13 cellular contexts compared by ENCODE assay signal in genomic region chr13:41639955-41640780, GRCh38.
DNase-seq lines count a peak whose midpoint lies in the region; ATAC-seq and TF ChIP-seq lines count a peak whose summit lies in the region.
"Had no signal": no experiment of that assay in that cellular context is flagged by ENCODE, and none has a peak within 500 bp of the region (broad histone marks: within the 10 kb centered on the region; RNA-seq: fewer than 3 reads in every experiment).

No MANE protein-coding gene starts in this region.

- no peak overlapping the region for H3K27ac ChIP-seq in GM23248
- H3K27ac ChIP-seq in left lung, result peak overlapping the region; percentile 23 to 40
- H3K27ac ChIP-seq in neuronal stem cell (replicated peaks; ENCODE audit: low read length), result no peak overlapping the region
- H3K27ac ChIP-seq: C4-2B had no signal

- peaks cover 24% of the 10 kb centered on the region for H3K4me1 Mint-ChIP-seq in type B pancreatic cell (ENCODE audit: unreplicated experiment)
- no peaks in the 10 kb centered on the region for H3K4me1 Mint-ChIP-seq in activated T-cell treated with anti-CD3 and anti-CD28 coated beads, Interleukin-2, amount 50 U/mL, for 24 hours (ENCODE audit: low read depth)
- H3K4me1 Mint-ChIP-seq: stimulated activated effector memory CD8-positive, alpha-beta T cell treated with anti-CD3 and anti-CD28 coated beads, Interleukin-12 subunit alpha, Interleukin-12 subunit beta, amount 100 ng/mL, for 72 hours had no signal

- H2BK120ac ChIP-seq in neuronal stem cell (ENCODE audit: low read depth, low read length), result no peak overlapping the region

- H3K27ac Mint-ChIP-seq in type B pancreatic cell, result no peak overlapping the region
- no peak overlapping the region for H3K27ac Mint-ChIP-seq in activated T-cell treated with anti-CD3 and anti-CD28 coated beads, Interleukin-2, amount 50 U/mL, for 24 hours
- H3K27ac Mint-ChIP-seq: activated CD4-positive, alpha-beta memory T cell treated with anti-CD3 and anti-CD28 coated beads for 36 hours; stimulated activated effector memory CD8-positive, alpha-beta T cell treated with anti-CD3 and anti-CD28 coated beads, Interleukin-12 subunit alpha, Interleukin-12 subunit beta, amount 100 ng/mL, for 72 hours had no signal

- H3K9ac ChIP-seq in GM23248 (no peak overlapping the region), neuronal stem cell (ENCODE audit: low read depth, low read length, poor library complexity) (no peak overlapping the region)

- H3K27me3 Mint-ChIP-seq in type B pancreatic cell, result no peaks in the 10 kb centered on the region
- no peaks in the 10 kb centered on the region for H3K27me3 Mint-ChIP-seq in activated T-cell treated with anti-CD3 and anti-CD28 coated beads, Interleukin-2, amount 50 U/mL, for 24 hours
- H3K27me3 Mint-ChIP-seq: activated CD4-positive, alpha-beta memory T cell treated with anti-CD3 and anti-CD28 coated beads for 36 hours had no signal

- no peak for TF ChIP-seq CTCF in left lung (IDR thresholded peaks at IDR 0.05)
- no peak for TF ChIP-seq CTCF in type B pancreatic cell (conservative IDR thresholded peaks at IDR 0.05)

- no peaks in the 10 kb centered on the region for H3K9me2 ChIP-seq in GM23248 (ENCODE audit: insufficient read depth)

- no peak overlapping the region for H2AFZ ChIP-seq in GM23248
- H2AFZ ChIP-seq in neuronal stem cell (ENCODE audit: low read length), result no peak overlapping the region

- H3F3A ChIP-seq in GM23248 (ENCODE audit: insufficient read depth), result peaks cover 7% of the 10 kb centered on the region; the same call in 1 of the 2 replicates

- H3K79me2 ChIP-seq in GM23248 (ENCODE audit: insufficient read depth), result no peaks in the 10 kb centered on the region

- H3K23ac ChIP-seq in neuronal stem cell (ENCODE audit: low read depth, low read length, poor library complexity), result no peak overlapping the region

- no peak overlapping the region for H2BK15ac ChIP-seq in neuronal stem cell (ENCODE audit: low read length)

- no peak overlapping the region for H2BK5ac ChIP-seq in neuronal stem cell (ENCODE audit: low read length)

- H3K18ac ChIP-seq in neuronal stem cell (ENCODE audit: low read length), result no peak overlapping the region

- H4K91ac ChIP-seq in neuronal stem cell (ENCODE audit: low read depth, low read length, poor library complexity), result no peak overlapping the region

- H2BK12ac ChIP-seq in neuronal stem cell (ENCODE audit: low read length), result no peak overlapping the region

- intact Hi-C loops in left lung (cut with DNase I), result loop anchor here in 1 of 2 donors (10.0 kb wide), 1 partner anchor 185 kb away; the partner anchor contains the start of gene RGCC

- no peak overlapping the region for H3K4ac ChIP-seq in neuronal stem cell (ENCODE audit: low read length)

- no peak overlapping the region for H3K4me3 ChIP-seq in GM23248
- H3K4me3 ChIP-seq in left lung, result no peak overlapping the region
- H3K4me3 ChIP-seq in skeletal muscle cell (ENCODE audit: low read depth, low read length), result no peak overlapping the region
- H3K4me3 ChIP-seq in neuronal stem cell (ENCODE audit: low read length in 2 of 2), result no peak overlapping the region

- no peak overlapping the region for H2AK5ac ChIP-seq in neuronal stem cell (ENCODE audit: low read depth, low read length)

- peaks cover 16% of the 10 kb centered on the region for H3K4me1 ChIP-seq in GM23248 (ENCODE audit: insufficient read depth)
- peaks cover 3 to 10% of the 10 kb centered on the region in 2 donors for H3K4me1 ChIP-seq in left lung
- H3K4me1 ChIP-seq in neuronal stem cell (ENCODE audit: control insufficient read depth in 2 of 2, insufficient read depth in 1 of 2, low read depth in 1 of 2, low read length in 2 of 2), result peaks cover 6 to 23% of the 10 kb centered on the region in 2 donors

- H4K20me1 ChIP-seq in GM23248 (ENCODE audit: insufficient read depth), result no peaks in the 10 kb centered on the region

- ATAC-seq in left lung, result peak; percentile 47
- no peak for ATAC-seq in HG03108 (IDR thresholded peaks at IDR 0.05; ENCODE audit: unreplicated experiment)
- ATAC-seq: Panc1; stimulated activated effector memory CD8-positive, alpha-beta T cell treated with anti-CD3 and anti-CD28 coated beads, Interleukin-12 subunit alpha, Interleukin-12 subunit beta, amount 100 ng/mL, for 72 hours had no signal

- H3K9me3 ChIP-seq in GM23248 (ENCODE audit: low read depth) (no peaks in the 10 kb centered on the region), left lung (no peaks in the 10 kb centered on the region), neuronal stem cell (replicated peaks in 1 of 2; ENCODE audit: control insufficient read depth in 2 of 2, insufficient read depth in 1 of 2, low read depth in 1 of 2, low read length in 2 of 2) (no peaks in the 10 kb centered on the region)

- H3K27me3 ChIP-seq in GM23248 (replicated peaks; ENCODE audit: insufficient read depth) (no peaks in the 10 kb centered on the region), left lung (no peaks in the 10 kb centered on the region), neuronal stem cell (ENCODE audit: control insufficient read depth in 3 of 3, insufficient read depth in 3 of 3, low read depth in 1 of 3, low read length in 3 of 3) (no peaks in the 10 kb centered on the region)

- H3K4me3 Mint-ChIP-seq in type B pancreatic cell, result no peak overlapping the region
- no peak overlapping the region for H3K4me3 Mint-ChIP-seq in activated T-cell treated with anti-CD3 and anti-CD28 coated beads, Interleukin-2, amount 50 U/mL, for 24 hours
- H3K4me3 Mint-ChIP-seq: activated CD4-positive, alpha-beta memory T cell treated with anti-CD3 and anti-CD28 coated beads for 36 hours; stimulated activated effector memory CD8-positive, alpha-beta T cell treated with anti-CD3 and anti-CD28 coated beads, Interleukin-12 subunit alpha, Interleukin-12 subunit beta, amount 100 ng/mL, for 72 hours had no signal

- peaks cover 4% of the 10 kb centered on the region for H3K36me3 Mint-ChIP-seq in type B pancreatic cell
- peaks cover 14% of the 10 kb centered on the region for H3K36me3 Mint-ChIP-seq in activated T-cell treated with anti-CD3 and anti-CD28 coated beads, Interleukin-2, amount 50 U/mL, for 24 hours (ENCODE audit: low read depth)
- H3K36me3 Mint-ChIP-seq: stimulated activated effector memory CD8-positive, alpha-beta T cell treated with anti-CD3 and anti-CD28 coated beads, Interleukin-12 subunit alpha, Interleukin-12 subunit beta, amount 100 ng/mL, for 72 hours had no signal

- 65 to 73% methylated on average over 4 of the region's 4 CpGs for WGBS in GM23248 (ENCODE audit: low coverage in 1 of 2, low lambda C conversion rate in 2 of 2, missing lambda C conversion rate in 2 of 2), 2 experiments
- no CpG with 5 or more reads among the region's 4 CpGs for WGBS in neuronal stem cell (ENCODE audit: extremely low coverage in 2 of 2, insufficient read length in 2 of 2, insufficient replicate concordance in 1 of 2), 2 donors

- H3K79me1 ChIP-seq in neuronal stem cell (ENCODE audit: low read depth, low read length), result no peaks in the 10 kb centered on the region

- no peak overlapping the region for H4K8ac ChIP-seq in neuronal stem cell (ENCODE audit: low read depth, low read length)

- no peaks in the 10 kb centered on the region for H3K9me3 Mint-ChIP-seq in type B pancreatic cell
- no peaks in the 10 kb centered on the region for H3K9me3 Mint-ChIP-seq in activated T-cell treated with anti-CD3 and anti-CD28 coated beads, Interleukin-2, amount 50 U/mL, for 24 hours
- H3K9me3 Mint-ChIP-seq: activated CD4-positive, alpha-beta memory T cell treated with anti-CD3 and anti-CD28 coated beads for 36 hours; stimulated activated effector memory CD8-positive, alpha-beta T cell treated with anti-CD3 and anti-CD28 coated beads, Interleukin-12 subunit alpha, Interleukin-12 subunit beta, amount 100 ng/mL, for 72 hours had no signal

- no peak overlapping the region for H3K14ac ChIP-seq in neuronal stem cell (ENCODE audit: low read length)

- in situ Hi-C loops in GM23248 (cut with MboI), result no loop called here

- peak; percentile 13 for DNase-seq in GM23248
- DNase-seq in amniotic epithelial cell (ENCODE audit: low read depth), result peak; percentile 54
- no peak for DNase-seq in left lung
- peak; percentile 89 for DNase-seq in skeletal muscle cell (ENCODE audit: low read depth)
- no peak for DNase-seq in neuronal stem cell (ENCODE audit: low spot score)
- DNase-seq in type B pancreatic cell (ENCODE audit: extremely low spot score, unreplicated experiment), result no peak
- no peak for DNase-seq in activated T-cell treated with anti-CD3 and anti-CD28 coated beads, Interleukin-2, amount 50 U/mL, for 24 hours
- DNase-seq: activated CD4-positive, alpha-beta memory T cell treated with anti-CD3 and anti-CD28 coated beads for 36 hours; activated naive CD4-positive, alpha-beta T cell treated with Interleukin-2 at 50 U/mL for 16 hours had no signal

- no peak overlapping the region for H3K4me2 ChIP-seq in GM23248 (ENCODE audit: unreplicated experiment)
- H3K4me2 ChIP-seq in neuronal stem cell (ENCODE audit: insufficient read depth, low read length, poor library complexity, severe bottlenecking), result no peak overlapping the region

- H3K36me3 ChIP-seq in GM23248 (ENCODE audit: low read depth) (no peaks in the 10 kb centered on the region), left lung (no peaks in the 10 kb centered on the region), neuronal stem cell (replicated peaks in 1 of 2; ENCODE audit: control insufficient read depth in 2 of 2, insufficient read depth in 2 of 2, low read length in 2 of 2) (no peaks in the 10 kb centered on the region)

Comparison
In these comparisons a context has a peak if more than half of its experiments do, and no peak if none do; other contexts are left out.
1. DNase-seq: peak in GM23248 (single experiment), amniotic epithelial cell (single experiment) and skeletal muscle cell (single experiment); none in left lung (0 of 2), neuronal stem cell (single experiment), type B pancreatic cell (single experiment) and activated T-cell treated with anti-CD3 and anti-CD28 coated beads, Interleukin-2, amount 50 U/mL, for 24 hours (single experiment).
2. H3K27ac ChIP-seq: peak in left lung (2 of 2); none in GM23248 (single experiment) and neuronal stem cell (single experiment).